In the genomic region with DNA sequence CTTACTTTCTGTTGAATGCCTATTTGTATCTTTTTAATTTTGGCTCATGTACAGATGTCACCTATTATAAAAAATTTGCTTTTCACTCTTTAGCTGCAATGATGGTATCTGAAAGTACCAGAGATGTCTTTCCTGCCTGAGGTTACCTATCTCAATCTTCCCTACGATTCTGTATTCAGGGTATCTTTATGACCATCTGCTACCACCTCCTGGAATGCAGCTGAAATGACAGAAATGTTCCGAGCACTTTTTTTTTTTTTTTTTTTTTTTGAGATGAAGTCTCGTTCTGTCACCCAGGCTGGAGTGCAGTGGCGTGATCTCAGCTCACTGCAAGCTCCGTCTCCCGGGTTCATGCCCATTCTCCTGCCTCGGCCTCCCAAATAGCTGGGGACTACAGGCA, we compare ENCODE assay signal across 8 cellular contexts.
A peak's percentile ranks its signal among the peaks of the same experiment; 100 is the strongest.
DNase-seq lines count a peak whose midpoint lies in the region; ATAC-seq and TF ChIP-seq lines count a peak whose summit lies in the region.

No MANE protein-coding gene starts in this region.

- TF ChIP-seq CTCF in HFF-Myc (IDR thresholded peaks at IDR 0.05; ENCODE audit: low read depth, low read length, missing control alignments) (peak; percentile 7), epithelial cell of esophagus (IDR thresholded peaks at IDR 0.05; ENCODE audit: insufficient read depth, low read depth, low read length, missing control alignments) (peak; percentile 35)

- peak; percentile 52 for DNase-seq in A172 (ENCODE audit: low spot score)
- DNase-seq in HFF-Myc (ENCODE audit: extremely low read depth, low read depth): no peak
- peak; percentile 1 for DNase-seq in NOMO-1 treated with dmso at 0.1 percent for 144 hours (lab: John Stamatoyannopoulos, UW; ENCODE audit: unreplicated experiment)
- peak; percentile 41 for DNase-seq in epithelial cell of esophagus (ENCODE audit: low read depth)
- DNase-seq in activated gamma-delta T cell (lab: John Stamatoyannopoulos, UW): no peak
- no peak for DNase-seq in occipital lobe (lab: John Stamatoyannopoulos, UW)

- no peak overlapping the region for H3K4me3 ChIP-seq in HFF-Myc (replicated peaks; ENCODE audit: low read depth, low read length)
- no peak overlapping the region for H3K4me3 ChIP-seq in epithelial cell of esophagus (ENCODE audit: low read length)

- no peak for ATAC-seq in HG03571 (IDR thresholded peaks at IDR 0.05; ENCODE audit: unreplicated experiment)
- no peak for ATAC-seq in GM21528 (IDR thresholded peaks at IDR 0.05; ENCODE audit: low FRiP score, unreplicated experiment)

Comparison
In these comparisons a context has a peak if more than half of its experiments do, and no peak if none do; other contexts are left out.
1. DNase-seq: peak in A172 (single experiment), NOMO-1 treated with dmso at 0.1 percent for 144 hours (single experiment) and epithelial cell of esophagus (single experiment); none in HFF-Myc (single experiment), activated gamma-delta T cell (single experiment) and occipital lobe (single experiment).